ENCODE assay signal across 12 cellular contexts in genomic region chr12:95634622-95635621, GRCh38.
DNase-seq lines count a peak whose midpoint lies in the region; ATAC-seq, FAIRE-seq and TF ChIP-seq lines count a peak whose summit lies in the region.
"Had no signal": no experiment of that assay in that cellular context is flagged by ENCODE, and none has a peak within 500 bp of the region (broad histone marks: within the 10 kb centered on the region; RNA-seq: fewer than 3 reads in every experiment).

No MANE protein-coding gene starts in this region.

- H3K9me3 ChIP-seq in left ventricle myocardium inferior (replicated peaks) (no peaks in the 10 kb centered on the region), GM23248 (ENCODE audit: low read depth) (no peaks in the 10 kb centered on the region)
- H3K9me3 ChIP-seq: gastrocnemius medialis had no signal

- ATAC-seq in left ventricle myocardium superior: no peak
- ATAC-seq in GM18520 (IDR thresholded peaks at IDR 0.05; ENCODE audit: unreplicated experiment): no peak
- ATAC-seq: gastrocnemius medialis; stimulated activated effector memory CD8-positive, alpha-beta T cell treated with anti-CD3 and anti-CD28 coated beads, Interleukin-12 subunit alpha, Interleukin-12 subunit beta, amount 100 ng/mL, for 72 hours had no signal

- H4K20me1 ChIP-seq in GM23248 (ENCODE audit: insufficient read depth): no peaks in the 10 kb centered on the region

- H3K4me3 ChIP-seq in left ventricle myocardium inferior: no peak overlapping the region
- H3K4me3 ChIP-seq in GM23248: no peak overlapping the region
- H3K4me3 ChIP-seq: gastrocnemius medialis had no signal

- in situ Hi-C loops in GM23248 (cut with MboI): no loop called here

- no peaks in the 10 kb centered on the region for H3K79me2 ChIP-seq in GM23248 (ENCODE audit: insufficient read depth)

- TF ChIP-seq CTCF in left ventricle myocardium inferior (IDR thresholded peaks at IDR 0.05; ENCODE audit: borderline replicate concordance): no peak

- H3F3A ChIP-seq in GM23248 (ENCODE audit: insufficient read depth): peaks cover 14% of the 10 kb centered on the region; the same call in 1 of the 2 replicates

- H2AFZ ChIP-seq in GM23248: no peak overlapping the region

- H3K27ac ChIP-seq in left ventricle myocardium inferior (replicated peaks): peak overlapping the region; percentile 73
- no peak overlapping the region for H3K27ac ChIP-seq in GM23248

- peak; percentile 93 for FAIRE-seq in RCC 7860 (lab: Jason Lieb, UNC)

- intact Hi-C loops in left ventricle myocardium inferior (cut with micrococcal nuclease): no loop called here
- intact Hi-C loops in left ventricle myocardium superior (cut with micrococcal nuclease): no loop called here

- DNase-seq in left ventricle myocardium inferior: no peak
- DNase-seq in left ventricle myocardium superior: no peak
- DNase-seq in RCC 7860 (ENCODE audit: low spot score): peak; percentile 94
- DNase-seq in iris pigment epithelial cell (ENCODE audit: low read depth): peak; percentile 40
- no peak for DNase-seq in effector CD8-positive, alpha-beta T cell (lab: John Stamatoyannopoulos, UW)
- DNase-seq in stimulated activated CD4-positive, alpha-beta T cell treated with anti-CD3 and anti-CD28 coated beads, Interleukin-2, amount 100 ng/mL, for 48 hours: no peak
- no peak for DNase-seq in GM23248
- DNase-seq: activated naive CD4-positive, alpha-beta T cell treated with Interleukin-2 at 50 U/mL for 16 hours; gastrocnemius medialis; NCI-H1105 had no signal

- H3K27me3 ChIP-seq in left ventricle myocardium inferior (ENCODE audit: low read depth) (no peaks in the 10 kb centered on the region), GM23248 (replicated peaks; ENCODE audit: insufficient read depth) (no peaks in the 10 kb centered on the region)

- H3K36me3 ChIP-seq in left ventricle myocardium inferior (no peaks in the 10 kb centered on the region), GM23248 (ENCODE audit: low read depth) (no peaks in the 10 kb centered on the region)
- H3K36me3 ChIP-seq: gastrocnemius medialis had no signal

- no peak overlapping the region for H3K9ac ChIP-seq in GM23248

- peaks cover 47% of the 10 kb centered on the region for H3K4me1 ChIP-seq in left ventricle myocardium inferior
- peaks cover 21% of the 10 kb centered on the region for H3K4me1 ChIP-seq in GM23248 (ENCODE audit: insufficient read depth)
- H3K4me1 ChIP-seq: gastrocnemius medialis had no signal

- no peak overlapping the region for H3K4me2 ChIP-seq in GM23248 (ENCODE audit: unreplicated experiment)

- WGBS in GM23248 (ENCODE audit: low coverage in 1 of 2, low lambda C conversion rate in 2 of 2, missing lambda C conversion rate in 2 of 2), 2 experiments: 83 to 84% methylated on average over 9 of the region's 9 CpGs

- H3K9me2 ChIP-seq in GM23248 (ENCODE audit: insufficient read depth): no peaks in the 10 kb centered on the region

Comparison
In these comparisons a context has a peak if more than half of its experiments do, and no peak if none do; other contexts are left out.
1. DNase-seq: peak in RCC 7860 (single experiment) and iris pigment epithelial cell (single experiment); none in left ventricle myocardium inferior (single experiment), left ventricle myocardium superior (single experiment), effector CD8-positive, alpha-beta T cell (single experiment), stimulated activated CD4-positive, alpha-beta T cell treated with anti-CD3 and anti-CD28 coated beads, Interleukin-2, amount 100 ng/mL, for 48 hours (0 of 2) and GM23248 (single experiment).